Comparison of ENCODE assay signal across 19 cellular contexts in the genomic region with DNA sequence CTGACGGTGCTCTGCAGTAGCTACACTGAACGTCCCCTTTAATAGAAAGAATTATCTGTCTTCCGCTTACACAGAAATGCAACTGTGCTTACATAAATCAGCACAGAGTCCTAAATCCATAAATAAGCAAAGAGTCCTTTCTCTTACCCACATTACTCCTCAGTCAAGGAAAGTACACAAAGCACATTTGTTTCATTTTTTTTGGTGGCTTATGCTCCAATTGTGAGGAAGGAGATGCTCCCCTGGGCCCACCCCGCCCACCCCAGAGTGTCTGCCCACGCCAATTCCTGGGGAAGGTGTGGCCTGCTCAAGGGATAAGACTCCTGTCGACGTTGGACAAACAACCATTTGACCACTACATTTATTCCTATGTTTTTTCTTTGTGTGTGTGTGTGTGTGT. TPM values are rescaled to one million over a fixed set of nuclear protein-coding genes. Genes with fewer than 3 reads are reported as not detected.
DNase-seq lines count a peak whose midpoint lies in the region; ATAC-seq and TF ChIP-seq lines count a peak whose summit lies in the region.
"Had no signal": no experiment of that assay in that cellular context is flagged by ENCODE, and none has a peak within 500 bp of the region (broad histone marks: within the 10 kb centered on the region; RNA-seq: fewer than 3 reads in every experiment).

No MANE protein-coding gene starts in this region.

- peaks cover 24% of the 10 kb centered on the region for H3K4me1 Mint-ChIP-seq in glutamatergic neuron (ENCODE audit: low read depth, unreplicated experiment)
- peaks cover 13 to 46% (median 29%) of the 10 kb centered on the region in 3 donors for H3K4me1 Mint-ChIP-seq in naive B cell
- peaks cover 41% of the 10 kb centered on the region for H3K4me1 Mint-ChIP-seq in stimulated activated naive CD8-positive, alpha-beta T cell treated with anti-CD3 and anti-CD28 coated beads, Interleukin-15, amount 100 ng/mL, for 72 hours

- H3K27me3 Mint-ChIP-seq in glutamatergic neuron (ENCODE audit: unreplicated experiment) = peaks cover 11% of the 10 kb centered on the region
- no peaks in the 10 kb centered on the region for H3K27me3 Mint-ChIP-seq in naive B cell
- H3K27me3 Mint-ChIP-seq in stimulated activated naive CD8-positive, alpha-beta T cell treated with anti-CD3 and anti-CD28 coated beads, Interleukin-15, amount 100 ng/mL, for 72 hours = no peaks in the 10 kb centered on the region
- H3K27me3 Mint-ChIP-seq: activated naive CD8-positive, alpha-beta T cell treated with anti-CD3 and anti-CD28 coated beads, Interleukin-2, amount 10 ng/mL, durations not matched to agents 7 days and 5 days; naive thymus-derived CD8-positive, alpha-beta T cell had no signal

- intact Hi-C loops in Right ventricle myocardium inferior (cut with DNase I) (no loop called here), cardiac septum (cut with DNase I) (no loop called here)

- H3K4me3 Mint-ChIP-seq in glutamatergic neuron (ENCODE audit: unreplicated experiment) (peak overlapping the region; percentile 79), naive B cell (no peak overlapping the region)
- H3K4me3 Mint-ChIP-seq in stimulated activated naive CD8-positive, alpha-beta T cell treated with anti-CD3 and anti-CD28 coated beads, Interleukin-15, amount 100 ng/mL, for 72 hours = no peak overlapping the region
- H3K4me3 Mint-ChIP-seq: activated naive CD8-positive, alpha-beta T cell treated with anti-CD3 and anti-CD28 coated beads, Interleukin-2, amount 10 ng/mL, durations not matched to agents 7 days and 5 days; activated T-cell treated with anti-CD3 and anti-CD28 coated beads, Interleukin-2, amount 50 U/mL, for 4 hours had no signal

- peak; percentile 50 for ATAC-seq in Right ventricle myocardium inferior
- ATAC-seq in naive B cell (ENCODE audit: low read depth in 2 of 2) = no peak
- ATAC-seq in stimulated activated naive CD8-positive, alpha-beta T cell treated with anti-CD3 and anti-CD28 coated beads, Interleukin-15, amount 100 ng/mL, for 72 hours = no peak
- ATAC-seq: activated T-cell treated with anti-CD3 and anti-CD28 coated beads, Interleukin-2, amount 50 U/mL, for 4 hours; K562; Panc1 had no signal

- H3K9me3 Mint-ChIP-seq in glutamatergic neuron (ENCODE audit: unreplicated experiment) (peaks cover 22% of the 10 kb centered on the region), naive B cell (no peaks in the 10 kb centered on the region)
- no peaks in the 10 kb centered on the region for H3K9me3 Mint-ChIP-seq in stimulated activated naive CD8-positive, alpha-beta T cell treated with anti-CD3 and anti-CD28 coated beads, Interleukin-15, amount 100 ng/mL, for 72 hours
- H3K9me3 Mint-ChIP-seq: activated naive CD8-positive, alpha-beta T cell treated with anti-CD3 and anti-CD28 coated beads, Interleukin-2, amount 10 ng/mL, durations not matched to agents 7 days and 5 days; activated T-cell treated with anti-CD3 and anti-CD28 coated beads, Interleukin-2, amount 50 U/mL, for 4 hours; naive thymus-derived CD8-positive, alpha-beta T cell had no signal

- DNase-seq in Right ventricle myocardium inferior (ENCODE audit: missing footprints) (peak; percentile 25), cardiac septum (ENCODE audit: low spot score) (no peak), glutamatergic neuron (no peak), naive B cell (no peak), NCI-H774 (lab: John Stamatoyannopoulos, UW) (no peak), GF-D8 (lab: John Stamatoyannopoulos, UW) (no peak), GDM1 (lab: John Stamatoyannopoulos, UW) (no peak)
- no peak for DNase-seq in stimulated activated naive CD8-positive, alpha-beta T cell treated with anti-CD3 and anti-CD28 coated beads, Interleukin-15, amount 100 ng/mL, for 72 hours
- DNase-seq: activated CD4-positive, alpha-beta T cell treated with anti-CD3 and anti-CD28 coated beads, Interleukin-2, amount 50 U/mL, for 48 hours; activated naive CD8-positive, alpha-beta T cell treated with anti-CD3 and anti-CD28 coated beads, Interleukin-2, amount 10 ng/mL, durations not matched to agents 7 days and 5 days; activated T-cell treated with anti-CD3 and anti-CD28 coated beads, Interleukin-2, amount 50 U/mL, for 4 hours; effector CD4-positive, alpha-beta T cell; naive thymus-derived CD8-positive, alpha-beta T cell; NCI-H1092; stimulated activated CD4-positive, alpha-beta T cell treated with anti-CD3 and anti-CD28 coated beads, Interleukin-15, amount 100 ng/mL, for 24 hours; stimulated activated naive CD4-positive, alpha-beta T cell; SW 1271 had no signal

- peak overlapping the region; percentile 92 for H3K27ac Mint-ChIP-seq in glutamatergic neuron (ENCODE audit: unreplicated experiment)
- H3K27ac Mint-ChIP-seq in naive B cell = peak overlapping the region in 4 of 6 donors; percentile 18 to 42 (median 34)
- peak overlapping the region in 1 of 2 donors; percentile 19 for H3K27ac Mint-ChIP-seq in stimulated activated naive CD8-positive, alpha-beta T cell treated with anti-CD3 and anti-CD28 coated beads, Interleukin-15, amount 100 ng/mL, for 72 hours
- H3K27ac Mint-ChIP-seq: activated naive CD8-positive, alpha-beta T cell treated with anti-CD3 and anti-CD28 coated beads, Interleukin-2, amount 10 ng/mL, durations not matched to agents 7 days and 5 days had no signal

- H3K36me3 Mint-ChIP-seq in glutamatergic neuron (ENCODE audit: unreplicated experiment) (peaks cover 27% of the 10 kb centered on the region), naive B cell (peaks cover 6 to 19% of the 10 kb centered on the region in 2 donors)

- no peak for TF ChIP-seq CTCF in glutamatergic neuron (IDR thresholded peaks at IDR 0.05; ENCODE audit: partially characterized antibody, unreplicated experiment)

RNA-seq across cellular contexts. Expression of a gene that starts 53.8 kb away (rescaled TPM):
- total RNA-seq in Right ventricle myocardium inferior (3.1 TPM), cardiac septum (9.4 TPM), glutamatergic neuron (ENCODE audit: unreplicated experiment) (115 TPM)
- not detected for polyA plus RNA-seq in naive B cell (ENCODE audit: low read depth in 6 of 6)
- polyA plus RNA-seq: naive thymus-derived CD8-positive, alpha-beta T cell had no signal

Comparison
In these comparisons a context has a peak if more than half of its experiments do, and no peak if none do; other contexts are left out.
1. RNA of a gene that starts 53.8 kb away (total RNA-seq): 115 TPM in glutamatergic neuron (single experiment); 9.4 TPM in cardiac septum (single experiment) and 3.1 TPM in Right ventricle myocardium inferior (single experiment); every median in the first group is over 10 times any median in the second.